ENCODE assay signal across 16 cellular contexts in the genomic region with DNA sequence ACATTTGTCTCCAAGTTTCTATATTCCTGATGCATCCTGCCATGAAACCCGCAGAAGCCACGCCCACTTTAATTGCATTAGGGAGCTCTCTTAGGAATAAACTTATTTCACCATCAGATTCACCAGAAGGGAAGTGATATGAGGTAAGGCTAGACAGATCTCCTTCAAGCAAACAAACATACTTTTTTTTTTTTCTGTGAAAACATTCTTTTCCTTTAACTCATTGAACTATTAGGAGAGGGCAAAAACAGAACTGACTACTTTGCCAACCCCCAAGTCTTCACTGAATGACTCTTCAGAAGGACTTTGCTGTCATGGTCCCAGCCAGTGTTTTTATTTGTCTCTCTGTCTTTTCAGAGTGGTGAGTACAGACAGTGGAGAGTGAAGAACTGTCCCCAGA. TPM values are rescaled to one million over a fixed set of nuclear protein-coding genes. Genes with fewer than 3 reads are reported as not detected.
DNase-seq lines count a peak whose midpoint lies in the region; ATAC-seq lines count a peak whose summit lies in the region.
"Had no signal": no experiment of that assay in that cellular context is flagged by ENCODE, and none has a peak within 500 bp of the region (broad histone marks: within the 10 kb centered on the region; RNA-seq: fewer than 3 reads in every experiment).

No MANE protein-coding gene starts in this region.

- POLR2A ChIA-PET in CD8-positive, alpha-beta memory T cell (lab: Charles Lee) = interaction anchor here (0.6 kb wide), 1 partner anchor 48 kb away, joined by 3 read pairs; the partner anchor contains the start of gene GTF2A1

- H3K36me3 Mint-ChIP-seq in CD8-positive, alpha-beta memory T cell = peaks cover 0 to 4% (median 0%) of the 10 kb centered on the region in 3 donors

- H3K36me3 ChIP-seq in skeletal muscle satellite cell (ENCODE audit: insufficient read depth, low read length) = no peaks in the 10 kb centered on the region
- H3K36me3 ChIP-seq in CD8-positive, alpha-beta memory T cell (ENCODE audit: insufficient read depth, low read length) = no peaks in the 10 kb centered on the region

- H3K4me3 Mint-ChIP-seq in CD8-positive, alpha-beta memory T cell = no peak overlapping the region

- H3K9me3 Mint-ChIP-seq in CD8-positive, alpha-beta memory T cell = no peaks in the 10 kb centered on the region
- H3K9me3 Mint-ChIP-seq: activated naive CD8-positive, alpha-beta T cell treated with anti-CD3 and anti-CD28 coated beads, Interleukin-2, amount 10 ng/mL, durations not matched to agents 7 days and 5 days had no signal

- peaks cover 34% of the 10 kb centered on the region for H3K4me1 ChIP-seq in skeletal muscle satellite cell (ENCODE audit: control insufficient read depth, insufficient read depth, low read length)
- H3K4me1 ChIP-seq in CD8-positive, alpha-beta memory T cell (ENCODE audit: insufficient read depth, low read length) = peaks cover 21% of the 10 kb centered on the region

- no peak overlapping the region for H3K9ac ChIP-seq in skeletal muscle satellite cell (ENCODE audit: low read depth, low read length)
- H3K9ac ChIP-seq: KMS-11 had no signal

- ATAC-seq in HG02571 (IDR thresholded peaks at IDR 0.05; ENCODE audit: unreplicated experiment) (peak; percentile 14), HG03558 (IDR thresholded peaks at IDR 0.05; ENCODE audit: extremely low read depth, unreplicated experiment) (peak; percentile 19), GM21737 (IDR thresholded peaks at IDR 0.05; ENCODE audit: unreplicated experiment) (no peak)
- ATAC-seq: A549, SK-N-SH treated with all-trans-retinoic acid at 6 μM for 48 hours had no signal

- H3K27ac ChIP-seq in CD8-positive, alpha-beta memory T cell (ENCODE audit: low read depth, low read length) = no peak overlapping the region
- H3K27ac ChIP-seq: A549, KMS-11 had no signal

- H3K27ac Mint-ChIP-seq in CD8-positive, alpha-beta memory T cell = no peak overlapping the region

- H3K27me3 ChIP-seq in skeletal muscle satellite cell (ENCODE audit: control insufficient read depth, insufficient read depth, low read length) = no peaks in the 10 kb centered on the region
- no peaks in the 10 kb centered on the region for H3K27me3 ChIP-seq in CD8-positive, alpha-beta memory T cell (ENCODE audit: insufficient read depth, low read length, poor library complexity, severe bottlenecking)

- peak overlapping the region; percentile 37 for H3K4me3 ChIP-seq in skeletal muscle satellite cell (ENCODE audit: low read length)
- H3K4me3 ChIP-seq in CD8-positive, alpha-beta memory T cell (ENCODE audit: low read length) = no peak overlapping the region
- H3K4me3 ChIP-seq: A549 had no signal

- CTCF ChIA-PET in CD8-positive, alpha-beta memory T cell (lab: Charles Lee) = interaction anchor here (0.6 to 4.1 kb wide), 4 partner anchors 9 to 176 kb away, joined by 3 to 37 read pairs (median 4); no protein-coding TSS in a partner anchor

- peak overlapping the region; percentile 54 for H3K4me2 ChIP-seq in skeletal muscle satellite cell (ENCODE audit: low read length)
- H3K4me2 ChIP-seq: A549, KMS-11 had no signal

- H3K4me1 Mint-ChIP-seq in CD8-positive, alpha-beta memory T cell = peaks cover 37 to 43% (median 42%) of the 10 kb centered on the region in 3 donors

- no peaks in the 10 kb centered on the region for H3K27me3 Mint-ChIP-seq in CD8-positive, alpha-beta memory T cell
- H3K27me3 Mint-ChIP-seq: activated naive CD8-positive, alpha-beta T cell treated with anti-CD3 and anti-CD28 coated beads, Interleukin-2, amount 10 ng/mL, durations not matched to agents 7 days and 5 days had no signal

- DNase-seq in NOMO-1 treated with DMSO at 0.1 percent for 48 hours (lab: John Stamatoyannopoulos, UW; ENCODE audit: unreplicated experiment) = peak; percentile 2
- no peak for DNase-seq in NOMO-1 treated with dmso at 0.1 percent for 144 hours (lab: John Stamatoyannopoulos, UW; ENCODE audit: unreplicated experiment)
- no peak for DNase-seq in activated naive CD4-positive, alpha-beta T cell treated with anti-CD3 and anti-CD28 coated beads, Interleukin-2, amount 50 U/mL, for 16 hours
- DNase-seq in CD8-positive, alpha-beta memory T cell = no peak
- DNase-seq: activated naive CD8-positive, alpha-beta T cell treated with anti-CD3 and anti-CD28 coated beads, Interleukin-2, amount 10 ng/mL, durations not matched to agents 7 days and 5 days; GF-D8; GOT3; NCI-H2227 treated with DMSO at 0.1 percent for 48 hours; stimulated activated CD4-positive, alpha-beta T cell treated with anti-CD3 and anti-CD28 coated beads, Interleukin-12 subunit alpha, Interleukin-12 subunit beta, amount 100 ng/mL, for 4 hours had no signal

- H3K9me3 ChIP-seq in skeletal muscle satellite cell (replicated peaks; ENCODE audit: low read length) = no peaks in the 10 kb centered on the region
- no peaks in the 10 kb centered on the region for H3K9me3 ChIP-seq in CD8-positive, alpha-beta memory T cell (ENCODE audit: low read length)
- H3K9me3 ChIP-seq: A549 had no signal

RNA-seq across cellular contexts. Expression of gene GTF2A1, which starts 48.4 kb away (rescaled TPM):
- 17.2 and 21.4 TPM in 2 replicates for total RNA-seq in skeletal muscle satellite cell (2012; rRNA removed)
- total RNA-seq in CD8-positive, alpha-beta memory T cell = 10 to 100 TPM; 49.4 TPM
- 8.2 TPM for polyA plus RNA-seq in CD8-positive, alpha-beta memory T cell
